14 cellular contexts compared by ENCODE assay signal in genomic region chr10:124075116-124075955, GRCh38. TPM values are rescaled to one million over a fixed set of nuclear protein-coding genes. Genes with fewer than 3 reads are reported as not detected.
DNase-seq lines count a peak whose midpoint lies in the region; ATAC-seq and TF ChIP-seq lines count a peak whose summit lies in the region.
"Had no signal": no experiment of that assay in that cellular context is flagged by ENCODE, and none has a peak within 500 bp of the region (broad histone marks: within the 10 kb centered on the region; RNA-seq: fewer than 3 reads in every experiment).

No MANE protein-coding gene starts in this region.

- H3K4me1 ChIP-seq in testis, result peaks cover 14% of the 10 kb centered on the region

- no peak for ATAC-seq in GM18861 (IDR thresholded peaks at IDR 0.05; ENCODE audit: unreplicated experiment)
- ATAC-seq: Right ventricle myocardium inferior had no signal

- H3K27ac ChIP-seq in caudate nucleus (ENCODE audit: low read depth, low read length) (peak overlapping the region; percentile 52), testis (peak overlapping the region in 1 of 2 donors; percentile 48)
- H3K27ac ChIP-seq: HL-60, psoas muscle had no signal

- no peaks in the 10 kb centered on the region for H3K36me3 ChIP-seq in testis (ENCODE audit: low read depth, missing control alignments)

- 22 to 34% methylated on average over 9 to 12 of the region's 12 CpGs for WGBS in testis, 2 donors

- TF ChIP-seq CTCF in testis (IDR thresholded peaks at IDR 0.05), result no peak

- no peaks in the 10 kb centered on the region for H3K27me3 ChIP-seq in testis

- peak; percentile 15 for DNase-seq in M059J (ENCODE audit: low read depth)
- peak in 1 of 61 donors; percentile 55 for DNase-seq in caudate nucleus (lab: John Stamatoyannopoulos, UW)
- DNase-seq in midbrain (lab: John Stamatoyannopoulos, UW), result peak; percentile 48
- DNase-seq in testis, result peak; percentile 55
- no peak for DNase-seq in A172 (ENCODE audit: low spot score)
- DNase-seq in activated CD4-positive, alpha-beta T cell treated with anti-CD3 and anti-CD28 coated beads for 1 hour, result no peak
- DNase-seq: activated CD8-positive, alpha-beta memory T cell treated with anti-CD3 and anti-CD28 coated beads, Interleukin-2, amount 50 U/mL, for 48 hours; COR-L47; effector CD8-positive, alpha-beta T cell; glutamatergic neuron; psoas muscle had no signal

- intact Hi-C loops in testis (cut with DNase I; ENCODE audit: low total_unique reads), result no loop called here

- no peaks in the 10 kb centered on the region for H3K9me3 ChIP-seq in testis
- H3K9me3 ChIP-seq: psoas muscle had no signal

- no peak for TF ChIP-seq POLR2A in testis (IDR thresholded peaks at IDR 0.05)

- no peak overlapping the region for H3K4me3 ChIP-seq in testis
- H3K4me3 ChIP-seq: psoas muscle had no signal

RNA-seq across cellular contexts. Expression of gene CHST15, which starts 18.1 kb away (rescaled TPM):
- 15.2 and 15.6 TPM in 2 replicates for total RNA-seq in M059J (2014; rRNA removed; shearing (Covaris generic))
- total RNA-seq in testis, result 10 to 100 TPM in 1 of 2 donors, 1 to 10 TPM in 1; 9.3 to 11.5 TPM
- polyA plus RNA-seq in testis (ENCODE audit: insufficient read depth, low read depth, low replicate concordance), result 12.8 TPM
- total RNA-seq in A172 (2014; rRNA removed; shearing (Covaris generic)), result 2.4 and 2.5 TPM in 2 replicates

Comparison
In these comparisons a context has a peak if more than half of its experiments do, and no peak if none do; other contexts are left out.
1. DNase-seq: peak in M059J (single experiment), midbrain (single experiment) and testis (single experiment); none in A172 (single experiment) and activated CD4-positive, alpha-beta T cell treated with anti-CD3 and anti-CD28 coated beads for 1 hour (single experiment).